ENCODE assay signal across 8 cellular contexts in genomic region chr13:20489185-20489820, GRCh38. TPM values are rescaled to one million over a fixed set of nuclear protein-coding genes. Genes with fewer than 3 reads are reported as not detected.
A peak's percentile ranks its signal among the peaks of the same experiment; 100 is the strongest.
DNase-seq lines count a peak whose midpoint lies in the region; ATAC-seq and TF ChIP-seq lines count a peak whose summit lies in the region.

No MANE protein-coding gene starts in this region.

- H3K18ac ChIP-seq in neuronal stem cell (ENCODE audit: low read length), result no peak overlapping the region

- no peaks in the 10 kb centered on the region for H3K9me3 ChIP-seq in neuronal stem cell (replicated peaks in 1 of 2; ENCODE audit: control insufficient read depth in 2 of 2, insufficient read depth in 1 of 2, low read depth in 1 of 2, low read length in 2 of 2)

- no peak for TF ChIP-seq CTCF in type B pancreatic cell (conservative IDR thresholded peaks at IDR 0.05)

- no peak for TF ChIP-seq EP300 in Ishikawa (IDR thresholded peaks at IDR 0.05; ENCODE audit: borderline replicate concordance)

- H3K4me3 ChIP-seq in neuronal stem cell (ENCODE audit: low read length in 2 of 2), result no peak overlapping the region

- H3K4me1 ChIP-seq in neuronal stem cell (ENCODE audit: control insufficient read depth in 2 of 2, insufficient read depth in 1 of 2, low read depth in 1 of 2, low read length in 2 of 2), result no peaks in the 10 kb centered on the region

- no peak overlapping the region for H4K91ac ChIP-seq in neuronal stem cell (ENCODE audit: low read depth, low read length, poor library complexity)

- peaks cover 4% of the 10 kb centered on the region for H3K36me3 Mint-ChIP-seq in type B pancreatic cell

- no peak overlapping the region for H3K14ac ChIP-seq in neuronal stem cell (ENCODE audit: low read length)

- no peak overlapping the region for H2AFZ ChIP-seq in neuronal stem cell (ENCODE audit: low read length)

- no peak overlapping the region for H2BK120ac ChIP-seq in neuronal stem cell (ENCODE audit: low read depth, low read length)

- no peak overlapping the region for H3K27ac Mint-ChIP-seq in type B pancreatic cell

- DNase-seq in NCI-H510A treated with DMSO at 0.1 percent for 48 hours (lab: John Stamatoyannopoulos, UW), result peak; percentile 17
- no peak for DNase-seq in NCI-H510A (lab: John Stamatoyannopoulos, UW)
- peak; percentile 46 for DNase-seq in activated CD4-positive, CD25-positive, alpha-beta regulatory T cell treated with anti-CD3 and anti-CD28 coated beads, Interleukin-2, amount 50 U/mL, for 72 hours
- DNase-seq in neuronal stem cell (ENCODE audit: low spot score), result peak; percentile 35
- no peak for DNase-seq in type B pancreatic cell (ENCODE audit: extremely low spot score, unreplicated experiment)

- no peak overlapping the region for H3K4me2 ChIP-seq in neuronal stem cell (ENCODE audit: insufficient read depth, low read length, poor library complexity, severe bottlenecking)

- no peaks in the 10 kb centered on the region for H3K9me3 Mint-ChIP-seq in type B pancreatic cell

- no peaks in the 10 kb centered on the region for H3K36me3 ChIP-seq in neuronal stem cell (replicated peaks in 1 of 2; ENCODE audit: control insufficient read depth in 2 of 2, insufficient read depth in 2 of 2, low read length in 2 of 2)

- H4K8ac ChIP-seq in neuronal stem cell (ENCODE audit: low read depth, low read length), result no peak overlapping the region

- no peak overlapping the region for H2BK15ac ChIP-seq in neuronal stem cell (ENCODE audit: low read length)

- H3K4me3 Mint-ChIP-seq in type B pancreatic cell, result no peak overlapping the region

- no peak overlapping the region for H3K4ac ChIP-seq in neuronal stem cell (ENCODE audit: low read length)

- no peak overlapping the region for H2BK12ac ChIP-seq in neuronal stem cell (ENCODE audit: low read length)

- no peak overlapping the region for H3K23ac ChIP-seq in neuronal stem cell (ENCODE audit: low read depth, low read length, poor library complexity)

- no peak overlapping the region for H2BK5ac ChIP-seq in neuronal stem cell (ENCODE audit: low read length)

- H3K27me3 Mint-ChIP-seq in type B pancreatic cell, result no peaks in the 10 kb centered on the region

- H2AK5ac ChIP-seq in neuronal stem cell (ENCODE audit: low read depth, low read length), result no peak overlapping the region

- H3K9ac ChIP-seq in neuronal stem cell (ENCODE audit: low read depth, low read length, poor library complexity), result no peak overlapping the region

- peaks cover 3% of the 10 kb centered on the region for H3K4me1 Mint-ChIP-seq in type B pancreatic cell (ENCODE audit: unreplicated experiment)

- no peak overlapping the region for H3K27ac ChIP-seq in neuronal stem cell (replicated peaks; ENCODE audit: low read length)

- no peaks in the 10 kb centered on the region for H3K27me3 ChIP-seq in neuronal stem cell (ENCODE audit: control insufficient read depth in 3 of 3, insufficient read depth in 3 of 3, low read depth in 1 of 3, low read length in 3 of 3)

- no CpG with 5 or more reads among the region's 4 CpGs for WGBS in neuronal stem cell (ENCODE audit: extremely low coverage in 2 of 2, insufficient read length in 2 of 2, insufficient replicate concordance in 1 of 2), 2 donors

- TF ChIP-seq RAD21 in Ishikawa (IDR thresholded peaks at IDR 0.05; ENCODE audit: low read depth), result peak; percentile 43

- H3K79me1 ChIP-seq in neuronal stem cell (ENCODE audit: low read depth, low read length), result no peaks in the 10 kb centered on the region

- ATAC-seq in GM19023 (IDR thresholded peaks at IDR 0.05; ENCODE audit: unreplicated experiment), result no peak
- ATAC-seq in GM19395 (IDR thresholded peaks at IDR 0.05; ENCODE audit: unreplicated experiment), result no peak

TF ChIP-seq in Ishikawa, 13 proteins besides CTCF, POLR2A, EP300 and RAD21:
- TF ChIP-seq CREB1 (IDR thresholded peaks at IDR 0.05; ENCODE audit: low read depth) (no peak), YY1 (IDR thresholded peaks at IDR 0.05; ENCODE audit: low read depth) (no peak)

RNA-seq across cellular contexts. Expression of gene CRYL1, which starts 36.4 kb away (rescaled TPM):
- 4.4 TPM for polyA plus RNA-seq in neuronal stem cell (2013, experiment 1 of 2)
- polyA plus RNA-seq in neuronal stem cell (2013, experiment 2 of 2), result 4.2 TPM
- total RNA-seq in type B pancreatic cell (ENCODE audit: low replicate concordance), result 15.0 and 20.2 TPM in 2 replicates

Comparison
In these comparisons a context has a peak if more than half of its experiments do, and no peak if none do; other contexts are left out.
1. DNase-seq: peak in NCI-H510A treated with DMSO at 0.1 percent for 48 hours (single experiment), activated CD4-positive, CD25-positive, alpha-beta regulatory T cell treated with anti-CD3 and anti-CD28 coated beads, Interleukin-2, amount 50 U/mL, for 72 hours (single experiment) and neuronal stem cell (single experiment); none in NCI-H510A (single experiment) and type B pancreatic cell (single experiment).